ENCODE assay signal across 25 cellular contexts in genomic region chr13:22432690-22433089, GRCh38.
DNase-seq lines count a peak whose midpoint lies in the region; ATAC-seq, FAIRE-seq and TF ChIP-seq lines count a peak whose summit lies in the region.
"Had no signal": no experiment of that assay in that cellular context is flagged by ENCODE, and none has a peak within 500 bp of the region (broad histone marks: within the 10 kb centered on the region; RNA-seq: fewer than 3 reads in every experiment).

No MANE protein-coding gene starts in this region.

- H3K27me3 Mint-ChIP-seq in activated CD4-positive, alpha-beta T cell treated with anti-CD3 and anti-CD28 coated beads for 36 hours = peaks cover 2% of the 10 kb centered on the region
- H3K27me3 Mint-ChIP-seq: B cell, IgD-negative memory B cell had no signal

- H3K4me1 ChIP-seq in HepG2 (ENCODE audit: insufficient read depth, low read length) (no peaks in the 10 kb centered on the region), right lobe of liver (no peaks in the 10 kb centered on the region), K562 (replicated peaks in 1 of 2; ENCODE audit: control insufficient read depth in 2 of 2, insufficient read depth in 2 of 2, low read length in 2 of 2) (no peaks in the 10 kb centered on the region)
- H3K4me1 ChIP-seq: HAP-1 had no signal

- no peak overlapping the region for H3K4me3 Mint-ChIP-seq in activated CD4-positive, alpha-beta T cell treated with anti-CD3 and anti-CD28 coated beads for 36 hours
- H3K4me3 Mint-ChIP-seq: B cell, IgD-negative memory B cell had no signal

- no peak for TF ChIP-seq POLR2A in HepG2 (IDR thresholded peaks at IDR 0.05; ENCODE audit: insufficient read depth in 1 of 2, low read depth in 2 of 2, low read length in 2 of 2)
- TF ChIP-seq POLR2A in right lobe of liver (IDR thresholded peaks at IDR 0.05) = no peak
- TF ChIP-seq POLR2A in K562 (conservative IDR thresholded peaks at IDR 0.05) = no peak

- peaks cover 6% of the 10 kb centered on the region for H3K9me3 Mint-ChIP-seq in activated CD4-positive, alpha-beta T cell treated with anti-CD3 and anti-CD28 coated beads for 36 hours (ENCODE audit: low read depth)

- TF ChIP-seq CTCF in HepG2 (CRISPR knock-in tag; IDR thresholded peaks at IDR 0.05) (no peak), right lobe of liver (IDR thresholded peaks at IDR 0.05) (no peak), K562 (IDR thresholded peaks at IDR 0.05 in 2 of 3, conservative IDR thresholded peaks at IDR 0.05 in 1 of 3; ENCODE audit: insufficient read depth in 2 of 3, low read depth in 1 of 3, low read length in 3 of 3) (no peak)

- no peak overlapping the region for H3K27ac Mint-ChIP-seq in activated CD4-positive, alpha-beta T cell treated with anti-CD3 and anti-CD28 coated beads for 36 hours
- H3K27ac Mint-ChIP-seq: B cell, CD14-positive monocyte, IgD-negative memory B cell had no signal

- CTCF ChIA-PET in HepG2 (lab: Yijun Ruan, JAX; ENCODE audit: low intra/inter-chr PET ratio, low total read pairs) (no interaction called here), K562 (lab: Yijun Ruan, JAX; ENCODE audit: low intra/inter-chr PET ratio) (no interaction called here)
- CTCF ChIA-PET in activated CD4-positive, alpha-beta T cell treated with anti-CD3 and anti-CD28 coated beads for 36 hours (lab: Charles Lee) = no interaction called here

- H3K36me3 ChIP-seq in HepG2 (replicated peaks in 1 of 2; ENCODE audit: control insufficient read depth in 1 of 2, insufficient read depth in 2 of 2, low read length in 2 of 2) = no peaks in the 10 kb centered on the region
- no peaks in the 10 kb centered on the region for H3K36me3 ChIP-seq in right lobe of liver
- H3K36me3 ChIP-seq in K562 (ENCODE audit: control insufficient read depth, insufficient read depth, low read length) = no peaks in the 10 kb centered on the region
- H3K36me3 ChIP-seq: HAP-1 had no signal

- H3K9ac ChIP-seq in HepG2 (ENCODE audit: insufficient read depth, low read depth, low read length) (no peak overlapping the region), K562 (ENCODE audit: insufficient read depth in 1 of 2, low read depth in 2 of 2, low read length in 2 of 2) (no peak overlapping the region)
- H3K9ac ChIP-seq: GM23248 had no signal

- intact Hi-C loops in HepG2 (cut with micrococcal nuclease; ENCODE audit: unreplicated experiment) (no loop called here), right lobe of liver (cut with DNase I) (no loop called here), K562 (cut with micrococcal nuclease) (no loop called here)
- intact Hi-C loops in activated CD4-positive, alpha-beta T cell treated with anti-CD3 and anti-CD28 coated beads for 36 hours (cut with DNase I, micrococcal nuclease) = no loop called here

- peaks cover 17% of the 10 kb centered on the region for H3K9me3 ChIP-seq in HepG2 (ENCODE audit: low read length)
- H3K9me3 ChIP-seq in right lobe of liver = no peaks in the 10 kb centered on the region
- H3K9me3 ChIP-seq in K562 (replicated peaks; ENCODE audit: control insufficient read depth, insufficient read depth, low read depth, low read length) = no peaks in the 10 kb centered on the region
- H3K9me3 ChIP-seq: HAP-1 had no signal

- no peaks in the 10 kb centered on the region for H3K4me1 Mint-ChIP-seq in activated CD4-positive, alpha-beta T cell treated with anti-CD3 and anti-CD28 coated beads for 36 hours
- H3K4me1 Mint-ChIP-seq: B cell, CD14-positive monocyte had no signal

- in situ Hi-C loops in HepG2 (cut with HindIII; ENCODE audit: extremely low pct_ligation_motif_present, low pct_unique_long_range_greater_than_20kb) = no loop called here
- in situ Hi-C loops in K562 (cut with MboI) = no loop called here

- POLR2A ChIA-PET in HepG2 (lab: Yijun Ruan, JAX) (no interaction called here), K562 (lab: Yijun Ruan, JAX) (no interaction called here)
- POLR2A ChIA-PET in activated CD4-positive, alpha-beta T cell treated with anti-CD3 and anti-CD28 coated beads for 36 hours (lab: Charles Lee) = no interaction called here

- H3K27ac ChIP-seq in HepG2 (ENCODE audit: extremely low read length, insufficient read depth, low read length) (no peak overlapping the region), right lobe of liver (no peak overlapping the region), K562 (ENCODE audit: extremely low read depth, low read depth, low read length) (no peak overlapping the region)
- H3K27ac ChIP-seq: GM23248, PC-9, RWPE1, SK-N-MC had no signal

- H3K4me2 ChIP-seq in HepG2 (ENCODE audit: low read depth, low read length) (no peak overlapping the region), K562 (ENCODE audit: insufficient read depth, low read length) (no peak overlapping the region)
- H3K4me2 ChIP-seq: PC-9 had no signal

- H3K4me3 ChIP-seq in HepG2 (replicated peaks in 1 of 3; ENCODE audit: insufficient read depth in 1 of 3, low read depth in 2 of 3, low read length in 3 of 3) (no peak overlapping the region), right lobe of liver (no peak overlapping the region), K562 (no peak overlapping the region)
- H3K4me3 ChIP-seq: GM23248, HAP-1, PC-9, SK-N-MC had no signal

- H3K27me3 ChIP-seq in HepG2 (ENCODE audit: control insufficient read depth in 1 of 2, insufficient read depth in 2 of 2, low read length in 2 of 2) = no peaks in the 10 kb centered on the region
- no peaks in the 10 kb centered on the region for H3K27me3 ChIP-seq in right lobe of liver
- H3K27me3 ChIP-seq in K562 (ENCODE audit: control insufficient read depth in 2 of 2, insufficient read depth in 2 of 2, low read length in 2 of 2) = no peaks in the 10 kb centered on the region

- no peak for ATAC-seq in HepG2
- ATAC-seq in right lobe of liver = no peak
- ATAC-seq in K562 = 0 out of 3 replicates have a peak, but pooled peaks have one; percentile 40
- ATAC-seq in activated CD4-positive, alpha-beta T cell treated with anti-CD3 and anti-CD28 coated beads for 36 hours = no peak
- ATAC-seq in GM21825 (IDR thresholded peaks at IDR 0.05; ENCODE audit: unreplicated experiment) = no peak

- no peak overlapping the region for H2AFZ ChIP-seq in HepG2 (ENCODE audit: low read length)
- H2AFZ ChIP-seq in K562 (ENCODE audit: low read depth, low read length) = no peak overlapping the region
- H2AFZ ChIP-seq: GM23248, PC-9 had no signal

- H3K79me2 ChIP-seq in HepG2 (ENCODE audit: insufficient read depth, low read length) (no peaks in the 10 kb centered on the region), K562 (ENCODE audit: control insufficient read depth, insufficient read depth, low read length) (no peaks in the 10 kb centered on the region)

- TF ChIP-seq EP300 in HepG2 (IDR thresholded peaks at IDR 0.05; ENCODE audit: low read depth in 2 of 2, low read length in 2 of 2) (no peak), HepG2 (CRISPR knock-in tag; IDR thresholded peaks at IDR 0.05; ENCODE audit: borderline replicate concordance) (no peak), K562 (IDR thresholded peaks at IDR 0.05; ENCODE audit: low read length) (no peak)

- TF ChIP-seq RAD21 in HepG2 (CRISPR knock-in tag; IDR thresholded peaks at IDR 0.05) (no peak), K562 (CRISPR knock-in tag; conservative IDR thresholded peaks at IDR 0.05 in 1 of 2, IDR thresholded peaks at IDR 0.05 in 1 of 2) (no peak)

- no peaks in the 10 kb centered on the region for H3K9me1 ChIP-seq in K562 (ENCODE audit: control insufficient read depth, insufficient read depth, low read length)

- BruUV-seq in HepG2 (replicated peaks; lab: Mats Ljungman, UMichigan) = no TSS peak
- BruUV-seq in K562 (replicated peaks; lab: Mats Ljungman, UMichigan) = no TSS peak

- no peak for DNase-seq in HepG2 (ENCODE audit: low spot score)
- no peak for DNase-seq in right lobe of liver
- peak; percentile 27 for DNase-seq in NAMALWA (ENCODE audit: low spot score)
- DNase-seq in K562 (ENCODE audit: extremely low read depth in 1 of 4, low spot score in 3 of 4) = peak in 1 of 4 experiments; percentile 4
- DNase-seq in Ammon's horn (ENCODE audit: low spot score) = no peak
- no peak for DNase-seq in activated CD4-positive, alpha-beta T cell treated with anti-CD3 and anti-CD28 coated beads for 36 hours
- no peak for DNase-seq in activated gamma-delta T cell (lab: John Stamatoyannopoulos, UW)
- DNase-seq: 8988T, DMS79, GM23248, Kasumi-1, NCI-H1694 treated with DMSO at 0.1 percent for 48 hours, NCI-H446, NCI-H526, PC-9, SHP77 treated with DMSO at 0.1 percent for 48 hours, T-helper 2 cell had no signal

- H4K20me1 ChIP-seq in HepG2 (ENCODE audit: insufficient read depth, low read length) = no peaks in the 10 kb centered on the region
- H4K20me1 ChIP-seq in K562 (replicated peaks; ENCODE audit: control insufficient read depth, insufficient read depth, low read length) = no peaks in the 10 kb centered on the region

- no peak for FAIRE-seq in HepG2 (lab: Jason Lieb, UNC)
- FAIRE-seq in K562 (lab: Jason Lieb, UNC) = no peak
- FAIRE-seq: D721Med had no signal

- no peaks in the 10 kb centered on the region for H3K36me3 Mint-ChIP-seq in activated CD4-positive, alpha-beta T cell treated with anti-CD3 and anti-CD28 coated beads for 36 hours (ENCODE audit: low read depth)
- H3K36me3 Mint-ChIP-seq: CD14-positive monocyte, IgD-negative memory B cell had no signal

TF ChIP-seq in HepG2, 621 proteins besides CTCF, POLR2A, EP300 and RAD21:
- TF ChIP-seq ZNF274 (CRISPR knock-in tag; IDR thresholded peaks at IDR 0.05) = no peak
- TF ChIP-seq SRF (IDR thresholded peaks at IDR 0.05; ENCODE audit: low read depth, low read length) = peak; percentile 56; the same call in 1 of the 2 replicates

TF ChIP-seq in K562, 482 proteins besides CTCF, POLR2A, EP300 and RAD21:
- no peak for TF ChIP-seq MNT (conservative IDR thresholded peaks at IDR 0.05)
- TF ChIP-seq SRF (CRISPR knock-in tag; IDR thresholded peaks at IDR 0.05) = peak in 1 of 2 experiments; percentile 93; a peak in 2 of 4 replicates
- no peak for TF ChIP-seq KLF13 (tag; IDR thresholded peaks at IDR 0.05; ENCODE audit: borderline replicate concordance, low read depth)
